ENCODE assay signal across 11 cellular contexts in genomic region chr1:220544901-220545303, GRCh38. TPM values are rescaled to one million over a fixed set of nuclear protein-coding genes. Genes with fewer than 3 reads are reported as not detected.
DNase-seq lines count a peak whose midpoint lies in the region; ATAC-seq, FAIRE-seq and TF ChIP-seq lines count a peak whose summit lies in the region.
"Had no signal": no experiment of that assay in that cellular context is flagged by ENCODE, and none has a peak within 500 bp of the region (broad histone marks: within the 10 kb centered on the region; RNA-seq: fewer than 3 reads in every experiment).

No MANE protein-coding gene starts in this region.

- H3K4me3 ChIP-seq in GM12878 (no peak overlapping the region), lung (no peak overlapping the region)
- H3K4me3 ChIP-seq: SJCRH30 had no signal

- no TSS peak for BruUV-seq in GM12878 (replicated peaks; lab: Mats Ljungman, UMichigan)

- no peaks in the 10 kb centered on the region for H3K9me3 Mint-ChIP-seq in activated T-helper 1 cell treated with anti-CD3 and anti-CD28 coated beads, Interleukin-12 subunit alpha, Interleukin-12 subunit beta, Interleukin-2, Interleukin-4 antibody, amounts not matched to agents 30 ng/mL and 10 ng/mL and 1 ng/mL, durations not matched to agents 14 hours and 24 hours and 36 hours
- H3K9me3 Mint-ChIP-seq: dendritic cell treated with granulocyte-macrophage colony-stimulating factor and Interleukin-4, amounts not matched to agents 40 ng/mL and 50 ng/mL, for 4 days had no signal

- no peak for FAIRE-seq in GM12878 (lab: Jason Lieb, UNC)

- H3K4me2 ChIP-seq in GM12878 (ENCODE audit: control insufficient read depth, insufficient read depth) = no peak overlapping the region

- peaks cover 2% of the 10 kb centered on the region for H3K27me3 Mint-ChIP-seq in activated T-helper 1 cell treated with anti-CD3 and anti-CD28 coated beads, Interleukin-12 subunit alpha, Interleukin-12 subunit beta, Interleukin-2, Interleukin-4 antibody, amounts not matched to agents 30 ng/mL and 10 ng/mL and 1 ng/mL, durations not matched to agents 14 hours and 24 hours and 36 hours (ENCODE audit: insufficient read depth)

- peak in 2 of 3 experiments; percentile 24 to 25; a peak in 2 of 6 replicates for TF ChIP-seq CTCF in GM12878 (IDR thresholded peaks at IDR 0.05 in 2 of 3, conservative IDR thresholded peaks at IDR 0.05 in 1 of 3; ENCODE audit: control insufficient read depth in 2 of 3, extremely low read depth in 1 of 3, insufficient read depth in 1 of 3, low read depth in 3 of 3, low read length in 3 of 3)
- TF ChIP-seq CTCF in lung (IDR thresholded peaks at IDR 0.05; ENCODE audit: control extremely low read depth, extremely low read depth) = no peak

- no peak overlapping the region for H3K9ac ChIP-seq in GM12878 (ENCODE audit: control insufficient read depth, insufficient read depth, low read length)

- H3K4me1 Mint-ChIP-seq in activated T-helper 1 cell treated with anti-CD3 and anti-CD28 coated beads, Interleukin-12 subunit alpha, Interleukin-12 subunit beta, Interleukin-2, Interleukin-4 antibody, amounts not matched to agents 30 ng/mL and 10 ng/mL and 1 ng/mL, durations not matched to agents 14 hours and 24 hours and 36 hours (ENCODE audit: low read depth) = no peaks in the 10 kb centered on the region

- ATAC-seq in HG02885 (IDR thresholded peaks at IDR 0.05; ENCODE audit: poor library complexity, unreplicated experiment) (peak; percentile 53), GM12878 (peak; percentile 70), lung (ENCODE audit: insufficient read depth, low FRiP score) (peak; percentile 78)

- H3K36me3 Mint-ChIP-seq in activated T-helper 1 cell treated with anti-CD3 and anti-CD28 coated beads, Interleukin-12 subunit alpha, Interleukin-12 subunit beta, Interleukin-2, Interleukin-4 antibody, amounts not matched to agents 30 ng/mL and 10 ng/mL and 1 ng/mL, durations not matched to agents 14 hours and 24 hours and 36 hours (ENCODE audit: low read depth) = no peaks in the 10 kb centered on the region

- DNase-seq in DMS53 treated with DMSO at 0.1 percent for 48 hours (lab: John Stamatoyannopoulos, UW; ENCODE audit: unreplicated experiment) (peak; percentile 86), GM12878 (ENCODE audit: low read depth, low spot score) (no peak), lung (ENCODE audit: low spot score) (peak; percentile 39), KG1 (lab: John Stamatoyannopoulos, UW) (no peak), NCI-H2029 (lab: John Stamatoyannopoulos, UW) (no peak), NCI-H1105 (lab: John Stamatoyannopoulos, UW) (no peak)
- DNase-seq in activated T-helper 1 cell treated with anti-CD3 and anti-CD28 coated beads, Interleukin-12 subunit alpha, Interleukin-12 subunit beta, Interleukin-2, Interleukin-4 antibody, amounts not matched to agents 30 ng/mL and 10 ng/mL and 1 ng/mL, durations not matched to agents 14 hours and 24 hours and 36 hours (ENCODE audit: low spot score) = no peak
- DNase-seq: activated CD8-positive, alpha-beta memory T cell treated with anti-CD3 and anti-CD28 coated beads, Interleukin-2, amount 50 U/mL, for 4 hours had no signal

- intact Hi-C loops in GM12878 (cut with micrococcal nuclease; ENCODE audit: unreplicated experiment) = loop anchor here (10.0 kb wide), 1 partner anchor 230 kb away; no protein-coding TSS in a partner anchor
- intact Hi-C loops in activated T-helper 1 cell treated with anti-CD3 and anti-CD28 coated beads, Interleukin-12 subunit alpha, Interleukin-12 subunit beta, Interleukin-2, Interleukin-4 antibody, amounts not matched to agents 30 ng/mL and 10 ng/mL and 1 ng/mL, durations not matched to agents 14 hours and 24 hours and 36 hours (cut with micrococcal nuclease) = no loop called here

- no peaks in the 10 kb centered on the region for H3K36me3 ChIP-seq in GM12878 (ENCODE audit: control insufficient read depth in 2 of 2, insufficient read depth in 2 of 2, low read length in 1 of 2)
- H3K36me3 ChIP-seq in lung (ENCODE audit: control insufficient read depth in 2 of 2, insufficient read depth in 2 of 2, low read length in 2 of 2) = no peaks in the 10 kb centered on the region

- WGBS in GM12878 (ENCODE audit: insufficient coverage, insufficient replicate concordance, low lambda C conversion rate, missing lambda C conversion rate) = 69% methylated on average over 3 of the region's 3 CpGs
- WGBS in lung, 2 donors = 73 to 83% methylated on average over 3 of the region's 3 CpGs

- TF ChIP-seq EP300 in GM12878 (IDR thresholded peaks at IDR 0.05; ENCODE audit: borderline replicate concordance in 1 of 2, control insufficient read depth in 1 of 2, low read depth in 2 of 2, low read length in 2 of 2) = no peak

- SMC1A ChIA-PET in GM12878 (lab: Charles Lee; ENCODE audit: uncharacterized antibody, unreplicated experiment) = interaction anchor here (0.6 kb wide), 1 partner anchor 233 kb away, joined by 4 read pairs; no protein-coding TSS in a partner anchor

- POLR2A ChIA-PET in GM12878 (lab: Charles Lee) = no interaction called here

- H3K27ac ChIP-seq in GM12878 (ENCODE audit: control insufficient read depth, insufficient read depth) (no peak overlapping the region), lung (ENCODE audit: low read depth in 1 of 2, low read length in 1 of 2) (no peak overlapping the region)
- H3K27ac ChIP-seq: SJCRH30 had no signal

- H3K9me3 ChIP-seq in GM12878 (replicated peaks; ENCODE audit: control insufficient read depth, insufficient read depth, low read length) (no peaks in the 10 kb centered on the region), lung (ENCODE audit: control insufficient read depth in 2 of 2, insufficient read depth in 1 of 2, low read length in 1 of 2) (no peaks in the 10 kb centered on the region)
- H3K9me3 ChIP-seq: SJCRH30 had no signal

- in situ Hi-C loops in GM12878 (cut with MboI) = no loop called here

- H3K27ac Mint-ChIP-seq in activated T-helper 1 cell treated with anti-CD3 and anti-CD28 coated beads, Interleukin-12 subunit alpha, Interleukin-12 subunit beta, Interleukin-2, Interleukin-4 antibody, amounts not matched to agents 30 ng/mL and 10 ng/mL and 1 ng/mL, durations not matched to agents 14 hours and 24 hours and 36 hours = no peak overlapping the region
- H3K27ac Mint-ChIP-seq: dendritic cell treated with granulocyte-macrophage colony-stimulating factor and Interleukin-4, amounts not matched to agents 40 ng/mL and 50 ng/mL, for 4 days had no signal

- no peaks in the 10 kb centered on the region for H4K20me1 ChIP-seq in GM12878 (ENCODE audit: control insufficient read depth, insufficient read depth)

- no peak overlapping the region for H3K4me3 Mint-ChIP-seq in activated T-helper 1 cell treated with anti-CD3 and anti-CD28 coated beads, Interleukin-12 subunit alpha, Interleukin-12 subunit beta, Interleukin-2, Interleukin-4 antibody, amounts not matched to agents 30 ng/mL and 10 ng/mL and 1 ng/mL, durations not matched to agents 14 hours and 24 hours and 36 hours
- H3K4me3 Mint-ChIP-seq: dendritic cell treated with granulocyte-macrophage colony-stimulating factor and Interleukin-4, amounts not matched to agents 40 ng/mL and 50 ng/mL, for 4 days had no signal

- RAD21 ChIA-PET in GM12878 (lab: Charles Lee; ENCODE audit: unreplicated experiment) = interaction anchor here (1.2 kb wide), 1 partner anchor 33 kb away, joined by 3 read pairs; no protein-coding TSS in a partner anchor

- H3K4me1 ChIP-seq in GM12878 (ENCODE audit: control insufficient read depth, insufficient read depth, low read length) (no peaks in the 10 kb centered on the region), lung (ENCODE audit: control insufficient read depth in 2 of 2, insufficient read depth in 2 of 2, low read length in 2 of 2) (peaks cover 0 to 1% of the 10 kb centered on the region in 2 donors)
- H3K4me1 ChIP-seq: SJCRH30 had no signal

- CTCF ChIA-PET in GM12878 (lab: Yijun Ruan, JAX) = interaction anchor here (0.6 kb wide), 1 partner anchor 230 kb away, joined by 3 read pairs; no protein-coding TSS in a partner anchor

- no peaks in the 10 kb centered on the region for H3K79me2 ChIP-seq in GM12878 (ENCODE audit: control insufficient read depth, insufficient read depth, low read length)

- TF ChIP-seq RAD21 in GM12878 (IDR thresholded peaks at IDR 0.05; ENCODE audit: insufficient read depth, low read depth, low read length) = no peak

- TF ChIP-seq POLR2A in GM12878 (IDR thresholded peaks at IDR 0.05; ENCODE audit: low read depth, low read length) = no peak

- no peak overlapping the region for H2AFZ ChIP-seq in GM12878 (ENCODE audit: control insufficient read depth, low read depth, low read length)

- H3K27me3 ChIP-seq in GM12878 (replicated peaks in 1 of 2; ENCODE audit: control insufficient read depth in 2 of 2, insufficient read depth in 2 of 2, low read length in 1 of 2) = no peaks in the 10 kb centered on the region
- no peaks in the 10 kb centered on the region for H3K27me3 ChIP-seq in lung (ENCODE audit: control insufficient read depth, insufficient read depth)
- H3K27me3 ChIP-seq: SJCRH30 had no signal

TF ChIP-seq in GM12878, 131 proteins besides CTCF, POLR2A, EP300 and RAD21 (continues in another document):
- TF ChIP-seq WRNIP1 (IDR thresholded peaks at IDR 0.05; ENCODE audit: borderline replicate concordance, low read depth, low read length) (no peak), TAF1 (IDR thresholded peaks at IDR 0.05; ENCODE audit: borderline replicate concordance, low read depth, low read length) (no peak), DPF2 (IDR thresholded peaks at IDR 0.05) (no peak)

RNA-seq across cellular contexts. Expression of gene MARK1, which starts 17.0 kb away (rescaled TPM):
- total RNA-seq in GM12878 (2013; cell fraction: nucleolus; rRNA removed) = 0.08 and 0.20 TPM in 2 replicates
- total RNA-seq in GM12878 (2014; rRNA removed) (not detected in 2 replicates), GM12878 (2014; rRNA removed; fragmentation: Illumina TruSeq; extraction: Trizol) (0.05 TPM in 1 of 2 replicates, not detected in the other), GM12878 (2021) (0.10 TPM in 1 of 2 replicates, not detected in the other), lung (1 to 10 TPM; 4.7 to 6.5 TPM)
- not detected for polyA plus RNA-seq in GM12878 (2011; ENCODE audit: low read depth)
- polyA plus RNA-seq in GM12878 (2011; rRNA removed) (0.16 and 0.67 TPM in 2 replicates), GM12878 (2014; fragmentation: Illumina TruSeq; extraction: Trizol) (not detected in 2 replicates), GM12878 (2014; fragmentation: Nextera tagmentation; extraction: Ambion mirVana) (under 1 TPM in 1 of 2 experiments, not detected in 1; 0.02 TPM), GM12878 (2014; rRNA removed) (0.04 TPM in 1 of 2 replicates, not detected in the other), GM12878 (2016; fragmentation: Nextera tagmentation; extraction: Ambion mirVana) (under 1 TPM in 1 of 2 experiments, not detected in 1; 0.14 TPM), lung (1 to 10 TPM; 1.3 to 1.5 TPM)
- polyA plus RNA-seq in GM12878 (2011; cell fraction: cytosol; rRNA removed) = 0.04 and 0.05 TPM in 2 replicates
- polyA plus RNA-seq in GM12878 (2011; cell fraction: nucleus; rRNA removed) = 0.13 and 0.18 TPM in 2 replicates
- polyA plus RNA-seq in GM12878 (2012) = 0.07 and 0.20 TPM in 2 replicates
- 0.07 and 0.15 TPM in 2 replicates for polyA minus RNA-seq in GM12878 (2011; rRNA and poly(A)+ RNA removed)
- polyA minus RNA-seq in GM12878 (2011; cell fraction: cytosol; rRNA and poly(A)+ RNA removed) = not detected in 2 replicates
- polyA minus RNA-seq in GM12878 (2011; cell fraction: nucleus; rRNA and poly(A)+ RNA removed) = 0.24 TPM in 1 of 2 replicates, not detected in the other
- total RNA-seq in activated T-helper 1 cell treated with anti-CD3 and anti-CD28 coated beads, Interleukin-12 subunit alpha, Interleukin-12 subunit beta, Interleukin-2, Interleukin-4 antibody, amounts not matched to agents 30 ng/mL and 10 ng/mL and 1 ng/mL, durations not matched to agents 14 hours and 24 hours and 36 hours = not detected in 2 replicates

Comparison
In these comparisons a context has a peak if more than half of its experiments do, and no peak if none do; other contexts are left out.
1. DNase-seq: peak in DMS53 treated with DMSO at 0.1 percent for 48 hours (single experiment) and lung (single experiment); none in GM12878 (single experiment), KG1 (single experiment), activated T-helper 1 cell treated with anti-CD3 and anti-CD28 coated beads, Interleukin-12 subunit alpha, Interleukin-12 subunit beta, Interleukin-2, Interleukin-4 antibody, amounts not matched to agents 30 ng/mL and 10 ng/mL and 1 ng/mL, durations not matched to agents 14 hours and 24 hours and 36 hours (single experiment), NCI-H2029 (single experiment) and NCI-H1105 (single experiment).
2. Peak in every context shown above with its lines, with median percentiles within 50 percentile points of each other: ATAC-seq.